16 cellular contexts compared by ENCODE assay signal in genomic region chr10:33157108-33157507, GRCh38.
DNase-seq lines count a peak whose midpoint lies in the region; FAIRE-seq and TF ChIP-seq lines count a peak whose summit lies in the region.
"Had no signal": no experiment of that assay in that cellular context is flagged by ENCODE, and none has a peak within 500 bp of the region (broad histone marks: within the 10 kb centered on the region; RNA-seq: fewer than 3 reads in every experiment).

No MANE protein-coding gene starts in this region.

- TF ChIP-seq CTCF in Calu3 (IDR thresholded peaks at IDR 0.05; ENCODE audit: unreplicated experiment) (no peak), astrocyte of the spinal cord (IDR thresholded peaks at IDR 0.05; ENCODE audit: low read depth, low read length) (no peak), keratinocyte (optimal IDR thresholded peaks at IDR 0.05 in 1 of 3, IDR thresholded peaks at IDR 0.05 in 1 of 3, conservative IDR thresholded peaks at IDR 0.05 in 1 of 3; ENCODE audit: extremely low read depth in 1 of 3, insufficient read depth in 2 of 3, low read length in 3 of 3) (no peak), WERI-Rb-1 (IDR thresholded peaks at IDR 0.05; ENCODE audit: low read depth, low read length) (no peak)

- no peak overlapping the region for H3K4me3 ChIP-seq in astrocyte of the spinal cord (ENCODE audit: low read depth, low read length)
- no peak overlapping the region for H3K4me3 ChIP-seq in keratinocyte (ENCODE audit: control insufficient read depth in 2 of 3, extremely low read depth in 1 of 3, insufficient read depth in 2 of 3, low read depth in 1 of 3, low read length in 3 of 3)
- no peak overlapping the region for H3K4me3 ChIP-seq in WERI-Rb-1 (ENCODE audit: low read depth, low read length)
- H3K4me3 ChIP-seq: left lung, skin epidermis had no signal

- no peaks in the 10 kb centered on the region for H3K27me3 ChIP-seq in keratinocyte (ENCODE audit: control insufficient read depth, extremely low read depth, insufficient read depth, low read length)
- no peaks in the 10 kb centered on the region for H3K27me3 ChIP-seq in WERI-Rb-1 (ENCODE audit: insufficient read depth, low read depth, severe bottlenecking)
- H3K27me3 ChIP-seq: left lung had no signal

- dilution Hi-C loops in keratinocyte (cut with MboI; ENCODE audit: extremely low pct_ligation_motif_present, low sequenced_read_pairs), result no loop called here

- intact Hi-C loops in Calu3 (cut with micrococcal nuclease; ENCODE audit: unreplicated experiment), result loop anchor here (2.0 to 5.0 kb wide), 2 partner anchors 38 to 360 kb away; no protein-coding TSS in a partner anchor

- no peak overlapping the region for H3K9ac ChIP-seq in keratinocyte (ENCODE audit: control insufficient read depth, extremely low read depth, insufficient read depth, low read length)

- peaks cover 60% of the 10 kb centered on the region for H3K4me1 Mint-ChIP-seq in Calu3 (ENCODE audit: low read depth, unreplicated experiment)
- peaks cover 36% of the 10 kb centered on the region for H3K4me1 Mint-ChIP-seq in activated CD4-positive, alpha-beta T cell treated with anti-CD3 and anti-CD28 coated beads, Interleukin-2, amount 10 ng/mL, durations not matched to agents 7 days and 5 days
- peaks cover 17% of the 10 kb centered on the region for H3K4me1 Mint-ChIP-seq in activated naive CD8-positive, alpha-beta T cell treated with anti-CD3 and anti-CD28 coated beads for 36 hours
- H3K4me1 Mint-ChIP-seq: nephron had no signal

- no peaks in the 10 kb centered on the region for H4K20me1 ChIP-seq in keratinocyte (ENCODE audit: control insufficient read depth, extremely low read depth, insufficient read depth, low read length)

- POLR2A ChIA-PET in activated CD4-positive, alpha-beta T cell treated with anti-CD3 and anti-CD28 coated beads, Interleukin-2, amount 10 ng/mL, durations not matched to agents 7 days and 5 days (lab: Charles Lee), result no interaction called here

- no peaks in the 10 kb centered on the region for H3K79me2 ChIP-seq in keratinocyte (ENCODE audit: control insufficient read depth, insufficient read depth, low read length)

- no peaks in the 10 kb centered on the region for H3K9me1 ChIP-seq in keratinocyte (ENCODE audit: control insufficient read depth, extremely low read depth, insufficient read depth, low read length)

- H3K27ac ChIP-seq in keratinocyte (ENCODE audit: control insufficient read depth, insufficient read depth, low read length) (no peak overlapping the region), WERI-Rb-1 (no peak overlapping the region)
- H3K27ac ChIP-seq: skin epidermis had no signal

- no peaks in the 10 kb centered on the region for H3K27me3 Mint-ChIP-seq in Calu3 (ENCODE audit: unreplicated experiment)
- H3K27me3 Mint-ChIP-seq in activated CD4-positive, alpha-beta T cell treated with anti-CD3 and anti-CD28 coated beads, Interleukin-2, amount 10 ng/mL, durations not matched to agents 7 days and 5 days, result peaks cover 2% of the 10 kb centered on the region
- peaks cover 3% of the 10 kb centered on the region for H3K27me3 Mint-ChIP-seq in activated naive CD8-positive, alpha-beta T cell treated with anti-CD3 and anti-CD28 coated beads for 36 hours
- H3K27me3 Mint-ChIP-seq: dendritic cell treated with granulocyte-macrophage colony-stimulating factor and Interleukin-4, amounts not matched to agents 40 ng/mL and 50 ng/mL, for 4 days had no signal

- no peak overlapping the region for H3K4me3 Mint-ChIP-seq in Calu3 (ENCODE audit: low read depth, unreplicated experiment)
- H3K4me3 Mint-ChIP-seq in activated CD4-positive, alpha-beta T cell treated with anti-CD3 and anti-CD28 coated beads, Interleukin-2, amount 10 ng/mL, durations not matched to agents 7 days and 5 days, result no peak overlapping the region
- H3K4me3 Mint-ChIP-seq in activated naive CD8-positive, alpha-beta T cell treated with anti-CD3 and anti-CD28 coated beads for 36 hours, result no peak overlapping the region
- H3K4me3 Mint-ChIP-seq: CD4-positive, CD25-positive, alpha-beta regulatory T cell; dendritic cell treated with granulocyte-macrophage colony-stimulating factor and Interleukin-4, amounts not matched to agents 40 ng/mL and 50 ng/mL, for 4 days; nephron had no signal

- H3K9me3 ChIP-seq in keratinocyte (ENCODE audit: control insufficient read depth, low read depth, low read length) (no peaks in the 10 kb centered on the region), WERI-Rb-1 (ENCODE audit: severe bottlenecking) (no peaks in the 10 kb centered on the region)
- H3K9me3 ChIP-seq: left lung had no signal

- no peaks in the 10 kb centered on the region for H3K36me3 ChIP-seq in keratinocyte (ENCODE audit: control insufficient read depth in 2 of 2, extremely low read depth in 1 of 2, insufficient read depth in 2 of 2, low read length in 2 of 2)
- no peaks in the 10 kb centered on the region for H3K36me3 ChIP-seq in WERI-Rb-1
- H3K36me3 ChIP-seq: left lung had no signal

- peak overlapping the region; percentile 36 for H2AFZ ChIP-seq in keratinocyte (ENCODE audit: control insufficient read depth, low read length)

- peaks cover 18% of the 10 kb centered on the region for H3K36me3 Mint-ChIP-seq in Calu3 (ENCODE audit: insufficient read depth, unreplicated experiment)
- H3K36me3 Mint-ChIP-seq in activated CD4-positive, alpha-beta T cell treated with anti-CD3 and anti-CD28 coated beads, Interleukin-2, amount 10 ng/mL, durations not matched to agents 7 days and 5 days (ENCODE audit: low read depth), result peaks cover 2% of the 10 kb centered on the region
- H3K36me3 Mint-ChIP-seq in activated naive CD8-positive, alpha-beta T cell treated with anti-CD3 and anti-CD28 coated beads for 36 hours, result no peaks in the 10 kb centered on the region

- peaks cover 22% of the 10 kb centered on the region for H3K4me1 ChIP-seq in keratinocyte (ENCODE audit: control insufficient read depth, extremely low read depth, insufficient read depth, low read length)

- peaks cover 3% of the 10 kb centered on the region for H3K9me3 Mint-ChIP-seq in Calu3 (ENCODE audit: low read depth, unreplicated experiment)
- peaks cover 2% of the 10 kb centered on the region for H3K9me3 Mint-ChIP-seq in activated CD4-positive, alpha-beta T cell treated with anti-CD3 and anti-CD28 coated beads, Interleukin-2, amount 10 ng/mL, durations not matched to agents 7 days and 5 days
- no peaks in the 10 kb centered on the region for H3K9me3 Mint-ChIP-seq in activated naive CD8-positive, alpha-beta T cell treated with anti-CD3 and anti-CD28 coated beads for 36 hours
- H3K9me3 Mint-ChIP-seq: dendritic cell treated with granulocyte-macrophage colony-stimulating factor and Interleukin-4, amounts not matched to agents 40 ng/mL and 50 ng/mL, for 4 days; nephron had no signal

- in situ Hi-C loops in astrocyte of the spinal cord (cut with HindIII; ENCODE audit: low sequenced_read_pairs), result no loop called here

- H3K27ac Mint-ChIP-seq in Calu3 (ENCODE audit: unreplicated experiment), result peak overlapping the region; percentile 96
- H3K27ac Mint-ChIP-seq in activated CD4-positive, alpha-beta T cell treated with anti-CD3 and anti-CD28 coated beads, Interleukin-2, amount 10 ng/mL, durations not matched to agents 7 days and 5 days, result no peak overlapping the region
- no peak overlapping the region for H3K27ac Mint-ChIP-seq in activated naive CD8-positive, alpha-beta T cell treated with anti-CD3 and anti-CD28 coated beads for 36 hours
- H3K27ac Mint-ChIP-seq: CD4-positive, CD25-positive, alpha-beta regulatory T cell; dendritic cell treated with granulocyte-macrophage colony-stimulating factor and Interleukin-4, amounts not matched to agents 40 ng/mL and 50 ng/mL, for 4 days; nephron had no signal

- H3K4me2 ChIP-seq in keratinocyte (ENCODE audit: control insufficient read depth, extremely low read depth, insufficient read depth, low read depth, low read length), result peak overlapping the region; percentile 24

- no peak for DNase-seq in Calu3
- DNase-seq in M059J (ENCODE audit: low read depth), result peak; percentile 72
- peak; percentile 63 for DNase-seq in astrocyte of the spinal cord (ENCODE audit: low read depth, low spot score)
- no peak for DNase-seq in keratinocyte (ENCODE audit: low read depth, low spot score)
- no peak for DNase-seq in activated CD4-positive, alpha-beta T cell treated with anti-CD3 and anti-CD28 coated beads, Interleukin-2, amount 10 ng/mL, durations not matched to agents 7 days and 5 days
- DNase-seq in stimulated activated CD4-positive, alpha-beta T cell treated with anti-CD3 and anti-CD28 coated beads, Interleukin-1b, Interleukin-23, amount 100 ng/mL, for 48 hours, result no peak
- no peak for DNase-seq in WERI-Rb-1
- no peak for DNase-seq in activated naive CD8-positive, alpha-beta T cell treated with anti-CD3 and anti-CD28 coated beads for 36 hours
- DNase-seq: activated CD4-positive, CD25-positive, alpha-beta regulatory T cell; CD4-positive, CD25-positive, alpha-beta regulatory T cell; left lung; NCI-H1092; substantia nigra had no signal

- peak; percentile 71 for FAIRE-seq in keratinocyte (lab: Jason Lieb, UNC)

- BruUV-seq in Calu3 (replicated peaks; lab: Mats Ljungman, UMichigan), result no TSS peak

- CTCF ChIA-PET in Calu3 (lab: Charles Lee), result no interaction called here
- CTCF ChIA-PET in activated CD4-positive, alpha-beta T cell treated with anti-CD3 and anti-CD28 coated beads, Interleukin-2, amount 10 ng/mL, durations not matched to agents 7 days and 5 days (lab: Charles Lee), result interaction anchor here (0.5 kb wide), 1 partner anchor 1030 kb away, joined by 3 read pairs; no protein-coding TSS in a partner anchor

Comparison
In these comparisons a context has a peak if more than half of its experiments do, and no peak if none do; other contexts are left out.
1. DNase-seq: peak in M059J (single experiment) and astrocyte of the spinal cord (single experiment); none in Calu3 (single experiment), keratinocyte (single experiment), activated CD4-positive, alpha-beta T cell treated with anti-CD3 and anti-CD28 coated beads, Interleukin-2, amount 10 ng/mL, durations not matched to agents 7 days and 5 days (single experiment), stimulated activated CD4-positive, alpha-beta T cell treated with anti-CD3 and anti-CD28 coated beads, Interleukin-1b, Interleukin-23, amount 100 ng/mL, for 48 hours (single experiment), WERI-Rb-1 (single experiment) and activated naive CD8-positive, alpha-beta T cell treated with anti-CD3 and anti-CD28 coated beads for 36 hours (single experiment).